ENCODE assay signal across 10 cellular contexts in genomic region chr15:52710050-52710709, GRCh38. TPM values are rescaled to one million over a fixed set of nuclear protein-coding genes. Genes with fewer than 3 reads are reported as not detected.
DNase-seq lines count a peak whose midpoint lies in the region; ATAC-seq, FAIRE-seq and TF ChIP-seq lines count a peak whose summit lies in the region.
"Had no signal": no experiment of that assay in that cellular context is flagged by ENCODE, and none has a peak within 500 bp of the region (broad histone marks: within the 10 kb centered on the region; RNA-seq: fewer than 3 reads in every experiment).

No MANE protein-coding gene starts in this region.

- H3K4me3 Mint-ChIP-seq in GM23338: peak overlapping the region; percentile 76; the same call in 2 of the 3 replicates

- peak overlapping the region; percentile 44 for H3K27ac Mint-ChIP-seq in GM23338

- H3K4me1 Mint-ChIP-seq in GM23338: peaks cover 18% of the 10 kb centered on the region

- H3K27ac ChIP-seq in GM23338 (ENCODE audit: low read depth): no peak overlapping the region
- peak overlapping the region; percentile 25 for H3K27ac ChIP-seq in keratinocyte (ENCODE audit: control insufficient read depth, insufficient read depth, low read length)
- no peak overlapping the region for H3K27ac ChIP-seq in smooth muscle cell (ENCODE audit: low read depth)

- H3K9ac ChIP-seq in keratinocyte (ENCODE audit: control insufficient read depth, extremely low read depth, insufficient read depth, low read length) (no peak overlapping the region), smooth muscle cell (ENCODE audit: low read depth) (no peak overlapping the region)

- no peaks in the 10 kb centered on the region for H3F3A ChIP-seq in GM23338 (replicated peaks; ENCODE audit: low read depth)
- H3F3A ChIP-seq in smooth muscle cell (ENCODE audit: low read depth): no peaks in the 10 kb centered on the region

- peak; percentile 96 for FAIRE-seq in keratinocyte (lab: Jason Lieb, UNC)

- no peaks in the 10 kb centered on the region for H3K36me3 ChIP-seq in GM23338 (ENCODE audit: insufficient read depth)
- H3K36me3 ChIP-seq in keratinocyte (ENCODE audit: control insufficient read depth in 2 of 2, extremely low read depth in 1 of 2, insufficient read depth in 2 of 2, low read length in 2 of 2): no peaks in the 10 kb centered on the region
- no peaks in the 10 kb centered on the region for H3K36me3 ChIP-seq in smooth muscle cell (ENCODE audit: low read depth)

- H3K9me1 ChIP-seq in keratinocyte (ENCODE audit: control insufficient read depth, extremely low read depth, insufficient read depth, low read length): no peaks in the 10 kb centered on the region

- 94% methylated on average over 1 of the region's 1 CpG for WGBS in smooth muscle cell (ENCODE audit: low lambda C conversion rate)

- TF ChIP-seq CTCF in GM23338 (conservative IDR thresholded peaks at IDR 0.05; ENCODE audit: low read depth in 2 of 2): no peak
- TF ChIP-seq CTCF in keratinocyte (optimal IDR thresholded peaks at IDR 0.05 in 1 of 3, IDR thresholded peaks at IDR 0.05 in 1 of 3, conservative IDR thresholded peaks at IDR 0.05 in 1 of 3; ENCODE audit: extremely low read depth in 1 of 3, insufficient read depth in 2 of 3, low read length in 3 of 3): no peak
- no peak for TF ChIP-seq CTCF in smooth muscle cell (IDR thresholded peaks at IDR 0.05; ENCODE audit: borderline replicate concordance, insufficient read depth, poor library complexity, severe bottlenecking)

- dilution Hi-C loops in keratinocyte (cut with MboI; ENCODE audit: extremely low pct_ligation_motif_present, low sequenced_read_pairs): no loop called here

- peak overlapping the region; percentile 77 for H3K4me2 ChIP-seq in GM23338
- H3K4me2 ChIP-seq in keratinocyte (ENCODE audit: control insufficient read depth, extremely low read depth, insufficient read depth, low read depth, low read length): peak overlapping the region; percentile 62
- no peak overlapping the region for H3K4me2 ChIP-seq in smooth muscle cell

- H4K20me1 ChIP-seq in GM23338 (replicated peaks; ENCODE audit: insufficient read depth): no peaks in the 10 kb centered on the region
- H4K20me1 ChIP-seq in keratinocyte (ENCODE audit: control insufficient read depth, extremely low read depth, insufficient read depth, low read length): no peaks in the 10 kb centered on the region
- no peaks in the 10 kb centered on the region for H4K20me1 ChIP-seq in smooth muscle cell (ENCODE audit: low read depth)

- H3K79me2 ChIP-seq in GM23338 (replicated peaks; ENCODE audit: insufficient read depth): no peaks in the 10 kb centered on the region
- H3K79me2 ChIP-seq in keratinocyte (ENCODE audit: control insufficient read depth, insufficient read depth, low read length): no peaks in the 10 kb centered on the region
- no peaks in the 10 kb centered on the region for H3K79me2 ChIP-seq in smooth muscle cell (ENCODE audit: low read depth)

- peak overlapping the region; percentile 94 for H2AFZ ChIP-seq in GM23338
- peak overlapping the region; percentile 88 for H2AFZ ChIP-seq in keratinocyte (ENCODE audit: control insufficient read depth, low read length)
- H2AFZ ChIP-seq in smooth muscle cell (ENCODE audit: low read depth): no peak overlapping the region

- ATAC-seq in GM18873 (IDR thresholded peaks at IDR 0.05; ENCODE audit: low FRiP score, unreplicated experiment) (peak; percentile 21), GM23338 (peak; percentile 20), HG03571 (IDR thresholded peaks at IDR 0.05; ENCODE audit: unreplicated experiment) (peak; percentile 24)

- H3K27me3 Mint-ChIP-seq in GM23338 (ENCODE audit: insufficient read depth, low read depth, poor library complexity): peaks cover 4% of the 10 kb centered on the region

- H3K9me3 ChIP-seq in keratinocyte (ENCODE audit: control insufficient read depth, low read depth, low read length): no peaks in the 10 kb centered on the region
- H3K9me3 ChIP-seq in smooth muscle cell (replicated peaks; ENCODE audit: low read depth): no peaks in the 10 kb centered on the region

- H3K27me3 ChIP-seq in GM23338 (ENCODE audit: insufficient read depth) (no peaks in the 10 kb centered on the region), keratinocyte (ENCODE audit: control insufficient read depth, extremely low read depth, insufficient read depth, low read length) (no peaks in the 10 kb centered on the region), smooth muscle cell (ENCODE audit: low read depth) (peaks cover 6% of the 10 kb centered on the region)

- H3K36me3 Mint-ChIP-seq in GM23338 (ENCODE audit: low read depth): no peaks in the 10 kb centered on the region

- H3K9me2 ChIP-seq in GM23338 (ENCODE audit: insufficient read depth): no peaks in the 10 kb centered on the region

- H3K4me3 ChIP-seq in GM23338 (peak overlapping the region; percentile 52), keratinocyte (ENCODE audit: control insufficient read depth in 2 of 3, extremely low read depth in 1 of 3, insufficient read depth in 2 of 3, low read depth in 1 of 3, low read length in 3 of 3) (no peak overlapping the region), smooth muscle cell (no peak overlapping the region)

- H3K4me1 ChIP-seq in GM23338 (ENCODE audit: insufficient read depth): no peaks in the 10 kb centered on the region
- peaks cover 17% of the 10 kb centered on the region for H3K4me1 ChIP-seq in keratinocyte (ENCODE audit: control insufficient read depth, extremely low read depth, insufficient read depth, low read length)
- H3K4me1 ChIP-seq in smooth muscle cell (ENCODE audit: low read depth): no peaks in the 10 kb centered on the region

- no peak for DNase-seq in GM23338 (ENCODE audit: low spot score)
- DNase-seq in keratinocyte (ENCODE audit: low read depth, low spot score): peak; percentile 23
- DNase-seq in NCI-H82 treated with DMSO at 0.1 percent for 48 hours (lab: John Stamatoyannopoulos, UW; ENCODE audit: unreplicated experiment): no peak
- no peak for DNase-seq in smooth muscle cell (lab: John Stamatoyannopoulos, UW; ENCODE audit: unreplicated experiment)
- no peak for DNase-seq in SIG-M5 treated with dmso at 0.1 percent for 504 hours (lab: John Stamatoyannopoulos, UW; ENCODE audit: unreplicated experiment)
- DNase-seq in SHP77 treated with DMSO at 0.1 percent for 48 hours (lab: John Stamatoyannopoulos, UW): no peak
- DNase-seq: activated effector memory CD4-positive, alpha-beta T cell treated with Interleukin-2 at 50 U/mL for 16 hours; IMR-90 had no signal

- H3K9me3 Mint-ChIP-seq in GM23338: no peaks in the 10 kb centered on the region

TF ChIP-seq in GM23338, 12 proteins besides CTCF, POLR2A, EP300 and RAD21:
- TF ChIP-seq ZNF114 (CRISPR knock-in tag; IDR thresholded peaks at IDR 0.05): no peak
- no peak for TF ChIP-seq EZH2 (IDR thresholded peaks at IDR 0.05; ENCODE audit: low read depth, unreplicated experiment)
TF ChIP-seq in GM23338: peak in this region for 0.

RNA-seq across cellular contexts. Expression of gene ATOSA, which starts 31.0 kb away (rescaled TPM):
- 12.4 and 14.0 TPM in 2 replicates for total RNA-seq in GM23338 (2014; rRNA removed; shearing (Covaris generic))
- polyA plus RNA-seq in GM23338 (2016; fragmentation: Nextera tagmentation; extraction: Ambion mirVana) (6.2 and 7.5 TPM in 2 replicates), keratinocyte (6.1 to 19.9 TPM (median 18.5 TPM) in 3 replicates), smooth muscle cell (10.3 and 12.3 TPM in 2 replicates)
- 64.0 TPM for polyA plus RNA-seq in keratinocyte (2011; ENCODE audit: low read depth)
- polyA plus RNA-seq in keratinocyte (2011; cell fraction: cytosol; rRNA removed): 6.5 and 14.8 TPM in 2 replicates
- polyA plus RNA-seq in keratinocyte (2011; cell fraction: nucleus; rRNA removed): 42.5 and 45.4 TPM in 2 replicates
- 5.7 and 17.0 TPM in 2 replicates for polyA plus RNA-seq in keratinocyte (2012; ENCODE audit: low replicate concordance)
- polyA minus RNA-seq in keratinocyte: 1.7 to 16.7 TPM (median 9.9 TPM) in 3 replicates
- polyA minus RNA-seq in keratinocyte (2011; cell fraction: cytosol; rRNA and poly(A)+ RNA removed): 5.4 TPM
- polyA minus RNA-seq in keratinocyte (2011; cell fraction: nucleus; rRNA and poly(A)+ RNA removed): 23.8 and 52.0 TPM in 2 replicates
- 45.0 and 45.1 TPM in 2 replicates for total RNA-seq in smooth muscle cell
